ENCODE assay signal across 8 cellular contexts in the genomic region with DNA sequence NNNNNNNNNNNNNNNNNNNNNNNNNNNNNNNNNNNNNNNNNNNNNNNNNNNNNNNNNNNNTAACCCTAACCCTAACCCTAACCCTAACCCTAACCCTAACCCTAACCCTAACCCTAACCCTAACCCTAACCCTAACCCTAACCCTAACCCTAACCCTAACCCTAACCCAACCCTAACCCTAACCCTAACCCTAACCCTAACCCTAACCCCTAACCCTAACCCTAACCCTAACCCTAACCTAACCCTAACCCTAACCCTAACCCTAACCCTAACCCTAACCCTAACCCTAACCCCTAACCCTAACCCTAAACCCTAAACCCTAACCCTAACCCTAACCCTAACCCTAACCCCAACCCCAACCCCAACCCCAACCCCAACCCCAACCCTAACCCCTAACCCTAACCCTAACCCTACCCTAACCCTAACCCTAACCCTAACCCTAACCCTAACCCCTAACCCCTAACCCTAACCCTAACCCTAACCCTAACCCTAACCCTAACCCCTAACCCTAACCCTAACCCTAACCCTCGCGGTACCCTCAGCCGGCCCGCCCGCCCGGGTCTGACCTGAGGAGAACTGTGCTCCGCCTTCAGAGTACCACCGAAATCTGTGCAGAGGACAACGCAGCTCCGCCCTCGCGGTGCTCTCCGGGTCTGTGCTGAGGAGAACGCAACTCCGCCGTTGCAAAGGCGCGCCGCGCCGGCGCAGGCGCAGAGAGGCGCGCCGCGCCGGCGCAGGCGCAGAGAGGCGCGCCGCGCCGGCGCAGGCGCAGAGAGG. TPM values are rescaled to one million over a fixed set of nuclear protein-coding genes. Genes with fewer than 3 reads are reported as not detected.
DNase-seq lines count a peak whose midpoint lies in the region; ATAC-seq and TF ChIP-seq lines count a peak whose summit lies in the region.
"Not testable (repeated sequence)": the region's sequence is repeated elsewhere in the genome, so short reads cannot be mapped to it uniquely, and the experiment has no call there.
"Had no signal": no experiment of that assay in that cellular context is flagged by ENCODE, and none has a peak within 500 bp of the region (broad histone marks: within the 10 kb centered on the region; RNA-seq: fewer than 3 reads in every experiment).

No MANE protein-coding gene starts in this region.

- H3K9me3 ChIP-seq in Panc1 (ENCODE audit: control insufficient read depth, insufficient read depth, low read depth, low read length), result not testable (repeated sequence)

- intact Hi-C loops in Panc1 (cut with micrococcal nuclease; ENCODE audit: unreplicated experiment); activated CD4-positive, alpha-beta memory T cell treated with anti-CD3 and anti-CD28 coated beads for 36 hours (cut with micrococcal nuclease); left colon (cut with DNase I, micrococcal nuclease): not testable (repeated sequence)

- not testable (repeated sequence) for H3K27me3 ChIP-seq in Panc1 (ENCODE audit: control insufficient read depth, insufficient read depth, low read length)

- not testable (repeated sequence) for H3K27ac ChIP-seq in Panc1 (ENCODE audit: low read length)

- H3K4me3 ChIP-seq in Panc1 (ENCODE audit: low read depth in 2 of 2, low read length in 2 of 2), result not testable (repeated sequence)

- H3K9me3 Mint-ChIP-seq in activated CD4-positive, alpha-beta memory T cell treated with anti-CD3 and anti-CD28 coated beads for 36 hours; effector memory CD8-positive, alpha-beta T cell; neural crest cell: not testable (repeated sequence)

- peak; percentile 69; the same call in 1 of the 2 replicates for ATAC-seq in Panc1
- peak; percentile 43 for ATAC-seq in effector memory CD8-positive, alpha-beta T cell (replicated peaks)
- peak; percentile 56 for ATAC-seq in left colon

- not testable (repeated sequence) for H3K36me3 ChIP-seq in Panc1 (ENCODE audit: control insufficient read depth, insufficient read depth, low read length)

- not testable (repeated sequence) for H3K4me1 Mint-ChIP-seq in activated CD4-positive, alpha-beta memory T cell treated with anti-CD3 and anti-CD28 coated beads for 36 hours (ENCODE audit: low read depth); effector memory CD8-positive, alpha-beta T cell (ENCODE audit: low read depth in 2 of 2); neural crest cell

- not testable (repeated sequence) for H3K36me3 Mint-ChIP-seq in activated CD4-positive, alpha-beta memory T cell treated with anti-CD3 and anti-CD28 coated beads for 36 hours; effector memory CD8-positive, alpha-beta T cell (ENCODE audit: insufficient read depth); neural crest cell (ENCODE audit: low read depth)

- CTCF ChIA-PET in Panc1 (lab: Charles Lee); activated CD4-positive, alpha-beta memory T cell treated with anti-CD3 and anti-CD28 coated beads for 36 hours (lab: Charles Lee): not testable (repeated sequence)

- not testable (repeated sequence) for TF ChIP-seq CTCF in Panc1 (IDR thresholded peaks at IDR 0.05); neural crest cell (conservative IDR thresholded peaks at IDR 0.05)

- not testable (repeated sequence) for BruUV-seq in Panc1 (replicated peaks; lab: Mats Ljungman, UMichigan)

- in situ Hi-C loops in Panc1 (cut with HindIII; ENCODE audit: low pct_unique_long_range_greater_than_20kb, low sequenced_read_pairs), result not testable (repeated sequence)

- not testable (repeated sequence) for H3K27me3 Mint-ChIP-seq in activated CD4-positive, alpha-beta memory T cell treated with anti-CD3 and anti-CD28 coated beads for 36 hours; effector memory CD8-positive, alpha-beta T cell; neural crest cell (ENCODE audit: low read depth)

- H3K4me1 ChIP-seq in Panc1 (ENCODE audit: control insufficient read depth, insufficient read depth, low read length), result not testable (repeated sequence)

- not testable (repeated sequence) for DNase-seq in Panc1 (ENCODE audit: low read depth, low spot score)
- DNase-seq in activated CD4-positive, alpha-beta memory T cell treated with anti-CD3 and anti-CD28 coated beads for 36 hours, result peak; percentile 41
- DNase-seq in activated naive CD4-positive, alpha-beta T cell treated with Interleukin-2 at 50 U/mL for 16 hours, result peak; percentile 13
- peak; percentile 27 to 55 (median 50) for DNase-seq in effector memory CD8-positive, alpha-beta T cell
- DNase-seq in left colon (peak; percentile 28 to 39), neural crest cell (ENCODE audit: low read depth, low spot score) (peak; percentile 12)
- peak; percentile 15 for DNase-seq in stimulated activated CD4-positive, alpha-beta T cell treated with anti-CD3 and anti-CD28 coated beads, Interleukin-4, amount 100 ng/mL, for 24 hours

- H3K27ac Mint-ChIP-seq in activated CD4-positive, alpha-beta memory T cell treated with anti-CD3 and anti-CD28 coated beads for 36 hours; effector memory CD8-positive, alpha-beta T cell; neural crest cell (ENCODE audit: unreplicated experiment): not testable (repeated sequence)

- not testable (repeated sequence) for H3K4me3 Mint-ChIP-seq in activated CD4-positive, alpha-beta memory T cell treated with anti-CD3 and anti-CD28 coated beads for 36 hours; effector memory CD8-positive, alpha-beta T cell; neural crest cell

- POLR2A ChIA-PET in Panc1 (lab: Charles Lee); activated CD4-positive, alpha-beta memory T cell treated with anti-CD3 and anti-CD28 coated beads for 36 hours (lab: Charles Lee): not testable (repeated sequence)

RNA-seq across cellular contexts. Expression of gene OR4F5, which starts 55.1 kb away (rescaled TPM):
- total RNA-seq in Panc1 (2021; ENCODE audit: unreplicated experiment) (not detected), left colon (not detected), neural crest cell (not detected in 2 replicates)
- polyA plus RNA-seq in Panc1 (2012; ENCODE audit: insufficient read length), result not detected
- total RNA-seq in activated CD4-positive, alpha-beta memory T cell treated with anti-CD3 and anti-CD28 coated beads for 36 hours, result not detected
- total RNA-seq: HT1080 had no signal
